ENCODE assay signal across 19 cellular contexts in the genomic region with DNA sequence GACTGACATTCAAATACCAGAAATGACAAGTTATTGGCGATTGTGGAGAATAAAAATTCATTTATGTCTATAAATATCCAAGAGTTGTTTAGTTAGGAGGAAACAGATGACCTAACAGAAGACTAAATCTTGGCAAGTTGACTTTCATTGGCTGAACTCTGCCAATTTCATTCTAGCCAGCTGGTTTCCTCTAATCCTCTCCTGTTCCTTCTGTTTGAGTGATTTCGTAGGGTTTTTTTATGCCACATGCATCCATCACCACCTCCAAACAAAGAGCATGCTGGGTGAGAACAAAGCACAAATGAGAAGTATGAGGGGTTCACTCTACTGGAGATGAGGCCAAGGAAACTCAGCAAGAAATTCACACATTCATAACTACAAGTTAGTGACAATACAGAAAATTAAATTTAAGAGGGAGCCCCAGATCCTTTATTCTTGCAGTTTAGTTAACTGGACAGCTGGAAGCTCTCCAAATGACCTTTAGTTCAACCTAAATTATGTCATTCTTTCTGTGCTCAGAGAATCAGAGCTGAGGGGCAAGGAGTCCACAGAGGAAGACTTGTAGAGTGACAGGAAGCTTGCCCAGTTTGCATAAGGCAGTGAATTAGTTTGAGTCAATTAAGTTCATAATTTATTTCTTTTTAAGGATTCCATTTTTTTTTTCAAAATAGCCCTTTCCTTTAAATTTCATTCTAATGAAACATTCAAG.
A peak's percentile ranks its signal among the peaks of the same experiment; 100 is the strongest.
DNase-seq lines count a peak whose midpoint lies in the region; ATAC-seq and TF ChIP-seq lines count a peak whose summit lies in the region.
"Had no signal": no experiment of that assay in that cellular context is flagged by ENCODE, and none has a peak within 500 bp of the region (broad histone marks: within the 10 kb centered on the region; RNA-seq: fewer than 3 reads in every experiment).

No MANE protein-coding gene starts in this region.

- H3K79me2 ChIP-seq in trophoblast cell (ENCODE audit: control insufficient read depth, insufficient read depth, low read length, poor library complexity): no peaks in the 10 kb centered on the region

- H3K27ac ChIP-seq in brain microvascular endothelial cell: no peak overlapping the region
- H3K27ac ChIP-seq in psoas muscle: no peak overlapping the region
- H3K27ac ChIP-seq in trophoblast cell (ENCODE audit: low read depth, low read length): no peak overlapping the region

- DNase-seq in M059J (ENCODE audit: low read depth) (peak; percentile 28), brain microvascular endothelial cell (peak; percentile 11), left kidney (ENCODE audit: low read depth, low spot score) (peak; percentile 58), smooth muscle cell of the brain vasculature (ENCODE audit: low read depth, low spot score) (peak; percentile 9), psoas muscle (no peak), iPS-NIHi7 (ENCODE audit: extremely low spot score) (no peak), trophoblast cell (no peak)
- DNase-seq: activated CD4-positive, alpha-beta T cell treated with anti-CD3 and anti-CD28 coated beads for 48 hours; activated naive CD8-positive, alpha-beta T cell treated with anti-CD3 and anti-CD28 coated beads, Interleukin-2, amount 50 U/mL, for 24 hours; AML-193; effector CD4-positive, alpha-beta T cell; heart left ventricle; HFFc6; KG1; NCI-H1105 treated with DMSO at 0.1 percent for 48 hours; NK-92 treated with Interleukin-12 subunit alpha and Interleukin-12 subunit beta, amount 100 ng/mL, for 24 hours; RPMI8226; stimulated activated CD4-positive, alpha-beta T cell treated with anti-CD3 and anti-CD28 coated beads, Interleukin-4, amount 100 ng/mL, for 24 hours had no signal

- no peak overlapping the region for H3K18ac ChIP-seq in trophoblast cell (ENCODE audit: low read length)

- no peaks in the 10 kb centered on the region for H3K27me3 ChIP-seq in brain microvascular endothelial cell (replicated peaks)
- no peaks in the 10 kb centered on the region for H3K27me3 ChIP-seq in psoas muscle (ENCODE audit: insufficient read depth in 3 of 3, low read length in 2 of 3)
- H3K27me3 ChIP-seq in trophoblast cell (ENCODE audit: insufficient read depth, low read length): no peaks in the 10 kb centered on the region
- H3K27me3 ChIP-seq: heart left ventricle had no signal

- TF ChIP-seq CTCF in brain microvascular endothelial cell (IDR thresholded peaks at IDR 0.05; ENCODE audit: low read depth, low read length, missing control alignments): no peak
- no peak for TF ChIP-seq CTCF in psoas muscle (IDR thresholded peaks at IDR 0.05)

- intact Hi-C loops in psoas muscle (cut with DNase I): no loop called here

- ATAC-seq in psoas muscle: no peak
- ATAC-seq: activated naive CD8-positive, alpha-beta T cell treated with anti-CD3 and anti-CD28 coated beads, Interleukin-2, amount 50 U/mL, for 24 hours; esophagus mucosa had no signal

- no peak overlapping the region for H4K12ac ChIP-seq in trophoblast cell (ENCODE audit: low read depth, low read length)

- H4K8ac ChIP-seq in trophoblast cell (ENCODE audit: low read depth, low read length): no peak overlapping the region

- H3K14ac ChIP-seq in trophoblast cell (ENCODE audit: low read length): no peak overlapping the region

- peaks cover 5% of the 10 kb centered on the region for H3K4me1 ChIP-seq in psoas muscle
- H3K4me1 ChIP-seq in trophoblast cell (ENCODE audit: control insufficient read depth in 1 of 2, insufficient read depth in 2 of 2, low read length in 2 of 2): no peaks in the 10 kb centered on the region

- H2BK12ac ChIP-seq in trophoblast cell (ENCODE audit: low read length): no peak overlapping the region

- H3K4me3 ChIP-seq in brain microvascular endothelial cell (ENCODE audit: low read depth, low read length): no peak overlapping the region
- H3K4me3 ChIP-seq in psoas muscle: no peak overlapping the region
- no peak overlapping the region for H3K4me3 ChIP-seq in trophoblast cell (ENCODE audit: low read depth, low read length)
- H3K4me3 ChIP-seq: heart left ventricle had no signal

- H2AK5ac ChIP-seq in trophoblast cell (ENCODE audit: low read length): no peak overlapping the region

- H2BK5ac ChIP-seq in trophoblast cell (ENCODE audit: low read depth, low read length, poor library complexity): no peak overlapping the region

- H3K9me3 ChIP-seq in psoas muscle: no peaks in the 10 kb centered on the region
- H3K9me3 ChIP-seq in trophoblast cell (ENCODE audit: insufficient read depth, low read depth, low read length): no peaks in the 10 kb centered on the region
- H3K9me3 ChIP-seq: heart left ventricle had no signal

- H3K79me1 ChIP-seq in trophoblast cell (ENCODE audit: low read length): no peaks in the 10 kb centered on the region

- WGBS in psoas muscle, 3 donors: 7 to 13% (median 9%) methylated on average over 2 of the region's 2 CpGs
- no CpG with 5 or more reads among the region's 2 CpGs for WGBS in trophoblast cell (ENCODE audit: extremely low coverage, insufficient coverage, insufficient read length)

- in situ Hi-C loops in brain microvascular endothelial cell (cut with HindIII; ENCODE audit: low pct_ligation_motif_present, low sequenced_read_pairs): no loop called here

- H3K36me3 ChIP-seq in brain microvascular endothelial cell (replicated peaks) (no peaks in the 10 kb centered on the region), psoas muscle (ENCODE audit: insufficient read depth in 1 of 2, low read depth in 1 of 2) (no peaks in the 10 kb centered on the region), trophoblast cell (ENCODE audit: control insufficient read depth in 1 of 2, insufficient read depth in 2 of 2, low read length in 2 of 2) (no peaks in the 10 kb centered on the region)
- H3K36me3 ChIP-seq: heart left ventricle had no signal

- no peak overlapping the region for H2BK120ac ChIP-seq in trophoblast cell (ENCODE audit: insufficient read depth, low read length, poor library complexity)

- no peak overlapping the region for H4K91ac ChIP-seq in trophoblast cell (ENCODE audit: low read depth, low read length)

- H3K4me2 ChIP-seq in trophoblast cell (ENCODE audit: low read length): no peak overlapping the region

- H3K4ac ChIP-seq in trophoblast cell (ENCODE audit: low read depth, low read length): no peak overlapping the region

- H2AFZ ChIP-seq in trophoblast cell (ENCODE audit: insufficient read depth, low read length, poor library complexity): no peak overlapping the region

- H3K9ac ChIP-seq in trophoblast cell (ENCODE audit: low read length): no peak overlapping the region

- H3K23ac ChIP-seq in trophoblast cell (ENCODE audit: low read length): no peak overlapping the region

Comparison
In these comparisons a context has a peak if more than half of its experiments do, and no peak if none do; other contexts are left out.
1. DNase-seq: peak in M059J (single experiment), brain microvascular endothelial cell (single experiment), left kidney (single experiment) and smooth muscle cell of the brain vasculature (single experiment); none in psoas muscle (0 of 2), iPS-NIHi7 (single experiment) and trophoblast cell (0 of 2).